In the genomic region with DNA sequence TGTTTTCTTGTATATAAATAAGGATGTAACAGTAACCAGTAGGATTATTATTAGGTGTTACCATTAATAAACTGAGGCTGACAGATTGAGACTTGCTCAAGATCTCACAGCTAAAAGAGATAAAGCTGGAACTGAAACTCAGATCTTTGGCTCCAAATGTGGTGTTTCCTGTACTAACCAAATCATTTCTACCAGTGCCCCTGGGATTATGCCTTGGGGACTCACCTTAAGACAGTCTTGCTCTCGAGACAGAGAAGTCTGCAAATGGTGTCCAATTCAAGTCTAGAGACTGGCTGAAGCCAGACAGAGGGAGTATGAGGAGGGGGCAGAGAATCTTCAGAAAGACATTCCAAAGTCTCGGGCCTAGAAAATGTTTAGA, we compare ENCODE assay signal across 8 cellular contexts. TPM values are rescaled to one million over a fixed set of nuclear protein-coding genes. Genes with fewer than 3 reads are reported as not detected.
DNase-seq lines count a peak whose midpoint lies in the region; ATAC-seq and TF ChIP-seq lines count a peak whose summit lies in the region.

No MANE protein-coding gene starts in this region.

- peak overlapping the region; percentile 98 for H3K4me3 Mint-ChIP-seq in activated T-helper 2 cell treated with anti-CD3 and anti-CD28 coated beads, Interferon-gamma antibody, Interleukin-2, Interleukin-4, amounts not matched to agents 10 μg/mL and 5 μg/mL and 100 μg/mL, durations not matched to agents 14 hours and 24 hours and 36 hours (ENCODE audit: low read depth)

- ATAC-seq in GM18909 (IDR thresholded peaks at IDR 0.05; ENCODE audit: poor library complexity, unreplicated experiment): peak; percentile 46
- peak; percentile 34 for ATAC-seq in HG02885 (IDR thresholded peaks at IDR 0.05; ENCODE audit: poor library complexity, unreplicated experiment)

- H3K27me3 ChIP-seq in spleen (replicated peaks in 1 of 7): no peaks in the 10 kb centered on the region

- 19 to 40% (median 31%) methylated on average over 2 of the region's 2 CpGs for WGBS in spleen, 5 donors

- H3K4me3 ChIP-seq in spleen: peak overlapping the region in 7 of 8 donors; percentile 14 to 92 (median 73)

- POLR2A ChIA-PET in HEK293T (lab: Yijun Ruan, JAX): no interaction called here

- H3K36me3 Mint-ChIP-seq in activated T-helper 2 cell treated with anti-CD3 and anti-CD28 coated beads, Interferon-gamma antibody, Interleukin-2, Interleukin-4, amounts not matched to agents 10 μg/mL and 5 μg/mL and 100 μg/mL, durations not matched to agents 14 hours and 24 hours and 36 hours (ENCODE audit: low read depth): peaks cover 34% of the 10 kb centered on the region

- TF ChIP-seq POLR2A in spleen (IDR thresholded peaks at IDR 0.05): no peak

- CTCF ChIA-PET in HEK293T (lab: Yijun Ruan, JAX): no interaction called here

- no peak for TF ChIP-seq CTCF in spleen (IDR thresholded peaks at IDR 0.05 in 8 of 11, conservative IDR thresholded peaks at IDR 0.05 in 3 of 11)

- DNase-seq in activated T-helper 2 cell treated with anti-CD3 and anti-CD28 coated beads, Interferon-gamma antibody, Interleukin-2, Interleukin-4, amounts not matched to agents 10 μg/mL and 5 μg/mL and 100 μg/mL, durations not matched to agents 14 hours and 24 hours and 36 hours (ENCODE audit: low spot score): no peak
- DNase-seq in spleen: no peak
- no peak for DNase-seq in ureter (ENCODE audit: low spot score)
- no peak for DNase-seq in HEK293T (ENCODE audit: extremely low spot score)
- DNase-seq in NCI-H446 treated with DMSO at 0.1 percent for 48 hours (lab: John Stamatoyannopoulos, UW): no peak
- no peak for DNase-seq in activated CD4-positive, alpha-beta T cell treated with anti-CD3 and anti-CD28 coated beads, Interleukin-2, amount 50 U/mL, for 4 hours

- H3K27ac ChIP-seq in spleen: peak overlapping the region; percentile 83 to 97 (median 94)

- H3K4me1 Mint-ChIP-seq in activated T-helper 2 cell treated with anti-CD3 and anti-CD28 coated beads, Interferon-gamma antibody, Interleukin-2, Interleukin-4, amounts not matched to agents 10 μg/mL and 5 μg/mL and 100 μg/mL, durations not matched to agents 14 hours and 24 hours and 36 hours (ENCODE audit: low read depth): peaks cover 28% of the 10 kb centered on the region

- peaks cover 13% of the 10 kb centered on the region for H3K9me3 Mint-ChIP-seq in activated T-helper 2 cell treated with anti-CD3 and anti-CD28 coated beads, Interferon-gamma antibody, Interleukin-2, Interleukin-4, amounts not matched to agents 10 μg/mL and 5 μg/mL and 100 μg/mL, durations not matched to agents 14 hours and 24 hours and 36 hours

- peaks cover 0 to 16% (median 0%) of the 10 kb centered on the region in 6 donors for H3K36me3 ChIP-seq in spleen

- peaks cover 0 to 41% (median 32%) of the 10 kb centered on the region in 6 donors for H3K4me1 ChIP-seq in spleen

- intact Hi-C loops in activated T-helper 2 cell treated with anti-CD3 and anti-CD28 coated beads, Interferon-gamma antibody, Interleukin-2, Interleukin-4, amounts not matched to agents 10 μg/mL and 5 μg/mL and 100 μg/mL, durations not matched to agents 14 hours and 24 hours and 36 hours (cut with micrococcal nuclease): loop anchor here (2.0 to 10.0 kb wide), 4 partner anchors 24 to 752 kb away; a partner anchor contains a TSS
- intact Hi-C loops in spleen (cut with DNase I; ENCODE audit: low total_unique reads): no loop called here

- H3K27me3 Mint-ChIP-seq in activated T-helper 2 cell treated with anti-CD3 and anti-CD28 coated beads, Interferon-gamma antibody, Interleukin-2, Interleukin-4, amounts not matched to agents 10 μg/mL and 5 μg/mL and 100 μg/mL, durations not matched to agents 14 hours and 24 hours and 36 hours (ENCODE audit: low read depth): no peaks in the 10 kb centered on the region

- H3K9me3 ChIP-seq in spleen: peaks cover 0 to 15% (median 11%) of the 10 kb centered on the region in 8 donors

- peak overlapping the region; percentile 98 for H3K27ac Mint-ChIP-seq in activated T-helper 2 cell treated with anti-CD3 and anti-CD28 coated beads, Interferon-gamma antibody, Interleukin-2, Interleukin-4, amounts not matched to agents 10 μg/mL and 5 μg/mL and 100 μg/mL, durations not matched to agents 14 hours and 24 hours and 36 hours

TF ChIP-seq in HEK293T, 16 proteins besides CTCF, POLR2A, EP300 and RAD21:
- TF ChIP-seq FOXA1 (IDR thresholded peaks at IDR 0.05): no peak
- no peak for TF ChIP-seq ARNT (IDR thresholded peaks at IDR 0.05)
- TF ChIP-seq BHLHE40 (IDR thresholded peaks at IDR 0.05; ENCODE audit: borderline replicate concordance): no peak
- no peak for TF ChIP-seq NFRKB (IDR thresholded peaks at IDR 0.05)
- no peak for TF ChIP-seq ZNF384 (IDR thresholded peaks at IDR 0.05)
- TF ChIP-seq SP1 (IDR thresholded peaks at IDR 0.05): no peak

RNA-seq across cellular contexts. Expression of a gene that starts 0.6 kb away (rescaled TPM):
- total RNA-seq in activated T-helper 2 cell treated with anti-CD3 and anti-CD28 coated beads, Interferon-gamma antibody, Interleukin-2, Interleukin-4, amounts not matched to agents 10 μg/mL and 5 μg/mL and 100 μg/mL, durations not matched to agents 14 hours and 24 hours and 36 hours: 161 and 165 TPM in 2 replicates
- total RNA-seq in spleen: 100 to 1,000 TPM; 352 to 651 (median 468) TPM
- 100 to 1,000 TPM; 369 to 521 (median 457) TPM for polyA plus RNA-seq in spleen
- 20.9 TPM for total RNA-seq in ureter
